Comparison of ENCODE assay signal across 13 cellular contexts in genomic region chr2:105237045-105237765, GRCh38. TPM values are rescaled to one million over a fixed set of nuclear protein-coding genes. Genes with fewer than 3 reads are reported as not detected.
DNase-seq lines count a peak whose midpoint lies in the region; ATAC-seq and TF ChIP-seq lines count a peak whose summit lies in the region.
"Had no signal": no experiment of that assay in that cellular context is flagged by ENCODE, and none has a peak within 500 bp of the region (broad histone marks: within the 10 kb centered on the region; RNA-seq: fewer than 3 reads in every experiment).

No MANE protein-coding gene starts in this region.

- no peaks in the 10 kb centered on the region for H3K9me3 Mint-ChIP-seq in activated CD4-positive, alpha-beta T cell treated with anti-CD3 and anti-CD28 coated beads, Interleukin-2, amount 10 ng/mL, durations not matched to agents 7 days and 5 days
- H3K9me3 Mint-ChIP-seq in endodermal cell: no peaks in the 10 kb centered on the region

- CTCF ChIA-PET in activated CD4-positive, alpha-beta T cell treated with anti-CD3 and anti-CD28 coated beads, Interleukin-2, amount 10 ng/mL, durations not matched to agents 7 days and 5 days (lab: Charles Lee): interaction anchor here (0.7 to 1.6 kb wide), 2 partner anchors 122 to 127 kb away, joined by 3 to 9 read pairs; no protein-coding TSS in a partner anchor

- H3K9ac ChIP-seq in endodermal cell (ENCODE audit: extremely low read depth, low read length, poor library complexity, severe bottlenecking): no peak overlapping the region

- peak; percentile 41 for DNase-seq in activated CD4-positive, alpha-beta T cell treated with anti-CD3 and anti-CD28 coated beads for 48 hours
- no peak for DNase-seq in activated CD4-positive, alpha-beta T cell treated with anti-CD3 and anti-CD28 coated beads, Interleukin-2, amount 10 ng/mL, durations not matched to agents 7 days and 5 days
- DNase-seq in endodermal cell: peak; percentile 54
- DNase-seq in stimulated activated CD4-positive, alpha-beta T cell treated with anti-CD3 and anti-CD28 coated beads, Interleukin-2, amount 100 ng/mL, for 4 hours (ENCODE audit: low read depth): peak; percentile 14
- no peak for DNase-seq in suprapubic skin (ENCODE audit: low spot score in 2 of 2)
- DNase-seq: NCI-H187 treated with DMSO at 0.1 percent for 48 hours had no signal

- peaks cover 8% of the 10 kb centered on the region for H3K4me1 Mint-ChIP-seq in activated CD4-positive, alpha-beta T cell treated with anti-CD3 and anti-CD28 coated beads, Interleukin-2, amount 10 ng/mL, durations not matched to agents 7 days and 5 days
- peaks cover 6% of the 10 kb centered on the region for H3K4me1 Mint-ChIP-seq in endodermal cell

- WGBS in endodermal cell (ENCODE audit: insufficient coverage in 1 of 2, insufficient read length in 1 of 2), 2 experiments: 92 to 93% methylated on average over 14 to 39 of the region's 41 CpGs
- 84% methylated on average over 40 of the region's 41 CpGs for WGBS in suprapubic skin

- H3K27me3 ChIP-seq in endodermal cell (ENCODE audit: control insufficient read depth, insufficient read depth, low read length, poor library complexity, severe bottlenecking) (no peaks in the 10 kb centered on the region), suprapubic skin (peaks cover 4% of the 10 kb centered on the region)

- peak overlapping the region; percentile 52 for H3K27ac ChIP-seq in VCaP
- no peak overlapping the region for H3K27ac ChIP-seq in endodermal cell (ENCODE audit: low read depth, low read length)
- H3K27ac ChIP-seq in suprapubic skin: no peak overlapping the region
- H3K27ac ChIP-seq: heart left ventricle, SK-N-MC had no signal

- peaks cover 19% of the 10 kb centered on the region for H3K27me3 Mint-ChIP-seq in activated CD4-positive, alpha-beta T cell treated with anti-CD3 and anti-CD28 coated beads, Interleukin-2, amount 10 ng/mL, durations not matched to agents 7 days and 5 days
- peaks cover 37% of the 10 kb centered on the region for H3K27me3 Mint-ChIP-seq in endodermal cell (ENCODE audit: insufficient read depth)

- POLR2A ChIA-PET in activated CD4-positive, alpha-beta T cell treated with anti-CD3 and anti-CD28 coated beads, Interleukin-2, amount 10 ng/mL, durations not matched to agents 7 days and 5 days (lab: Charles Lee): no interaction called here

- H3K4me3 Mint-ChIP-seq in activated CD4-positive, alpha-beta T cell treated with anti-CD3 and anti-CD28 coated beads, Interleukin-2, amount 10 ng/mL, durations not matched to agents 7 days and 5 days: no peak overlapping the region
- no peak overlapping the region for H3K4me3 Mint-ChIP-seq in endodermal cell

- H3K4me3 ChIP-seq in endodermal cell (ENCODE audit: low read length): no peak overlapping the region
- H3K4me3 ChIP-seq in suprapubic skin: no peak overlapping the region
- H3K4me3 ChIP-seq: heart left ventricle had no signal

- no peaks in the 10 kb centered on the region for H3K36me3 ChIP-seq in endodermal cell (ENCODE audit: control insufficient read depth, insufficient read depth, low read length)
- no peaks in the 10 kb centered on the region for H3K36me3 ChIP-seq in suprapubic skin
- H3K36me3 ChIP-seq: heart left ventricle had no signal

- ATAC-seq in HG02763 (IDR thresholded peaks at IDR 0.05; ENCODE audit: unreplicated experiment) (no peak), HG03135 (IDR thresholded peaks at IDR 0.05; ENCODE audit: unreplicated experiment) (no peak)

- no peak for TF ChIP-seq POLR2A in suprapubic skin (IDR thresholded peaks at IDR 0.05)

- no peak for TF ChIP-seq CTCF in VCaP (conservative IDR thresholded peaks at IDR 0.05)
- no peak for TF ChIP-seq CTCF in endodermal cell (conservative IDR thresholded peaks at IDR 0.05)
- TF ChIP-seq CTCF in suprapubic skin (IDR thresholded peaks at IDR 0.05): no peak

- no peaks in the 10 kb centered on the region for H3K36me3 Mint-ChIP-seq in activated CD4-positive, alpha-beta T cell treated with anti-CD3 and anti-CD28 coated beads, Interleukin-2, amount 10 ng/mL, durations not matched to agents 7 days and 5 days (ENCODE audit: low read depth)
- H3K36me3 Mint-ChIP-seq in endodermal cell (ENCODE audit: low read depth): no peaks in the 10 kb centered on the region

- H3K27ac Mint-ChIP-seq in activated CD4-positive, alpha-beta T cell treated with anti-CD3 and anti-CD28 coated beads, Interleukin-2, amount 10 ng/mL, durations not matched to agents 7 days and 5 days: no peak overlapping the region
- no peak overlapping the region for H3K27ac Mint-ChIP-seq in endodermal cell

- H3K4me1 ChIP-seq in endodermal cell (ENCODE audit: control insufficient read depth, insufficient read depth, low read length) (no peaks in the 10 kb centered on the region), suprapubic skin (no peaks in the 10 kb centered on the region)

- no peak for TF ChIP-seq EP300 in suprapubic skin (IDR thresholded peaks at IDR 0.05)

- H3K9me3 ChIP-seq in endodermal cell (ENCODE audit: control insufficient read depth, low read length) (no peaks in the 10 kb centered on the region), suprapubic skin (no peaks in the 10 kb centered on the region)
- H3K9me3 ChIP-seq: heart left ventricle had no signal

RNA-seq across cellular contexts. Expression of gene GPR45, which starts 4.3 kb away (rescaled TPM):
- total RNA-seq in activated CD4-positive, alpha-beta T cell treated with anti-CD3 and anti-CD28 coated beads, Interleukin-2, amount 10 ng/mL, durations not matched to agents 7 days and 5 days: not detected
- total RNA-seq in endodermal cell: not detected
- polyA plus RNA-seq in endodermal cell (2013, experiment 1 of 2): 0.28 TPM
- polyA plus RNA-seq in endodermal cell (2013, experiment 2 of 2): not detected
- not detected for total RNA-seq in suprapubic skin
- total RNA-seq: heart left ventricle, left colon had no signal
- polyA plus RNA-seq: AG04450, heart left ventricle had no signal

Comparison
In these comparisons a context has a peak if more than half of its experiments do, and no peak if none do; other contexts are left out.
1. DNase-seq: peak in activated CD4-positive, alpha-beta T cell treated with anti-CD3 and anti-CD28 coated beads for 48 hours (single experiment), endodermal cell (single experiment) and stimulated activated CD4-positive, alpha-beta T cell treated with anti-CD3 and anti-CD28 coated beads, Interleukin-2, amount 100 ng/mL, for 4 hours (single experiment); none in activated CD4-positive, alpha-beta T cell treated with anti-CD3 and anti-CD28 coated beads, Interleukin-2, amount 10 ng/mL, durations not matched to agents 7 days and 5 days (single experiment) and suprapubic skin (0 of 2).